8 cellular contexts compared by ENCODE assay signal in genomic region chr12:67698711-67699603, GRCh38. TPM values are rescaled to one million over a fixed set of nuclear protein-coding genes. Genes with fewer than 3 reads are reported as not detected.
DNase-seq lines count a peak whose midpoint lies in the region; ATAC-seq and TF ChIP-seq lines count a peak whose summit lies in the region.

No MANE protein-coding gene starts in this region.

- H3K27ac ChIP-seq in gastrocnemius medialis (no peak overlapping the region), colonic mucosa (no peak overlapping the region)

- H3K27me3 Mint-ChIP-seq in activated B cell treated with CpG ODN at 0.5 μM for 24 hours = peaks cover 4% of the 10 kb centered on the region

- ATAC-seq in GM19438 (IDR thresholded peaks at IDR 0.05; ENCODE audit: low read depth, unreplicated experiment) = peak; percentile 92
- ATAC-seq in HG03469 (IDR thresholded peaks at IDR 0.05; ENCODE audit: unreplicated experiment) = peak; percentile 94
- peak; percentile 87 for ATAC-seq in activated B cell treated with CpG ODN at 0.5 μM for 24 hours (ENCODE audit: low read depth)
- ATAC-seq in gastrocnemius medialis = no peak

- POLR2A ChIA-PET in activated B cell treated with CpG ODN at 0.5 μM for 24 hours (lab: Charles Lee) = interaction anchor here (1.2 to 1.5 kb wide), 3 partner anchors 50 to 430 kb away, joined by 3 to 5 read pairs (median 4); partner anchors contain the start of genes CAND1 and DYRK2

- H3K4me3 ChIP-seq in AG09309 (ENCODE audit: control insufficient read depth, low read depth, low read length) (peak overlapping the region; percentile 17), gastrocnemius medialis (peak overlapping the region in 3 of 4 donors; percentile 3 to 39 (median 13)), colonic mucosa (no peak overlapping the region)

- no peaks in the 10 kb centered on the region for H3K36me3 Mint-ChIP-seq in activated B cell treated with CpG ODN at 0.5 μM for 24 hours (ENCODE audit: low read depth)

- H3K9ac ChIP-seq in colonic mucosa (ENCODE audit: low read depth in 2 of 2, low read length in 2 of 2) = no peak overlapping the region

- H3K4me3 Mint-ChIP-seq in activated B cell treated with CpG ODN at 0.5 μM for 24 hours = peak overlapping the region; percentile 74

- TF ChIP-seq CTCF in AG09309 (IDR thresholded peaks at IDR 0.05; ENCODE audit: control insufficient read depth, insufficient read depth, low read depth, low read length, missing control alignments) = no peak
- no peak for TF ChIP-seq CTCF in activated B cell treated with CpG ODN at 0.5 μM for 24 hours (IDR thresholded peaks at IDR 0.05)
- TF ChIP-seq CTCF in gastrocnemius medialis (IDR thresholded peaks at IDR 0.05 in 4 of 5, conservative IDR thresholded peaks at IDR 0.05 in 1 of 5) = no peak
- TF ChIP-seq CTCF in colonic mucosa (IDR thresholded peaks at IDR 0.05) = no peak

- in situ Hi-C loops in gastrocnemius medialis (cut with MboI; ENCODE audit: low sequenced_read_pairs in 4 of 4) = no loop called here

- H3K9me3 ChIP-seq in gastrocnemius medialis (no peaks in the 10 kb centered on the region), colonic mucosa (no peaks in the 10 kb centered on the region)

- DNase-seq in AG09309 (ENCODE audit: low read depth) (peak; percentile 35), activated B cell treated with CpG ODN at 0.5 μM for 24 hours (no peak), dedifferentiated amniotic fluid mesenchymal stem cell (ENCODE audit: extremely low spot score) (peak; percentile 69), gastrocnemius medialis (no peak), occipital lobe (lab: John Stamatoyannopoulos, UW) (no peak), colonic mucosa (no peak)

- peaks cover 43% of the 10 kb centered on the region for H3K4me1 Mint-ChIP-seq in activated B cell treated with CpG ODN at 0.5 μM for 24 hours

- intact Hi-C loops in activated B cell treated with CpG ODN at 0.5 μM for 24 hours (cut with micrococcal nuclease) (loop anchor here (1.0 to 5.0 kb wide), 9 partner anchors 48 to 912 kb away; partner anchors contain the start of genes CAND1, DYRK2, IFNG-AS1 and RAP1B), gastrocnemius medialis (cut with DNase I; ENCODE audit: low total_unique reads) (no loop called here), colonic mucosa (cut with DNase I) (no loop called here)

- peaks cover 0 to under 1% of the 10 kb centered on the region in 2 donors for H3K4me1 ChIP-seq in gastrocnemius medialis
- no peaks in the 10 kb centered on the region for H3K4me1 ChIP-seq in colonic mucosa

- H3K36me3 ChIP-seq in gastrocnemius medialis (no peaks in the 10 kb centered on the region), colonic mucosa (no peaks in the 10 kb centered on the region)

- CTCF ChIA-PET in activated B cell treated with CpG ODN at 0.5 μM for 24 hours (lab: Charles Lee) = interaction anchor here (1.4 to 2.0 kb wide), 2 partner anchors 65 to 257 kb away, joined by 3 to 5 read pairs; no protein-coding TSS in a partner anchor

- H3K9me3 Mint-ChIP-seq in activated B cell treated with CpG ODN at 0.5 μM for 24 hours = no peaks in the 10 kb centered on the region

- H3K27ac Mint-ChIP-seq in activated B cell treated with CpG ODN at 0.5 μM for 24 hours = peak overlapping the region; percentile 86

- H3K27me3 ChIP-seq in gastrocnemius medialis (no peaks in the 10 kb centered on the region), colonic mucosa (no peaks in the 10 kb centered on the region)

- TF ChIP-seq POLR2A in gastrocnemius medialis (IDR thresholded peaks at IDR 0.05) = no peak

RNA-seq across cellular contexts. Expression of gene DYRK2, which starts 50.4 kb away (rescaled TPM):
- total RNA-seq in activated B cell treated with CpG ODN at 0.5 μM for 24 hours = 37.6 and 40.3 TPM in 2 replicates
- 10 to 100 TPM; 14.1 to 25.7 (median 15.9) TPM for total RNA-seq in gastrocnemius medialis
- 140 TPM for total RNA-seq in occipital lobe
- 100 to 1,000 TPM in 1 of 2 donors, 10 to 100 TPM in 1; 66.0 to 112 TPM for total RNA-seq in colonic mucosa

Comparison
In these comparisons a context has a peak if more than half of its experiments do, and no peak if none do; other contexts are left out.
1. DNase-seq: peak in AG09309 (single experiment) and dedifferentiated amniotic fluid mesenchymal stem cell (single experiment); none in activated B cell treated with CpG ODN at 0.5 μM for 24 hours (single experiment), gastrocnemius medialis (0 of 2), occipital lobe (single experiment) and colonic mucosa (single experiment).
2. ATAC-seq: peak in GM19438 (single experiment), HG03469 (single experiment) and activated B cell treated with CpG ODN at 0.5 μM for 24 hours (single experiment); none in gastrocnemius medialis (0 of 2).